In the genomic region with DNA sequence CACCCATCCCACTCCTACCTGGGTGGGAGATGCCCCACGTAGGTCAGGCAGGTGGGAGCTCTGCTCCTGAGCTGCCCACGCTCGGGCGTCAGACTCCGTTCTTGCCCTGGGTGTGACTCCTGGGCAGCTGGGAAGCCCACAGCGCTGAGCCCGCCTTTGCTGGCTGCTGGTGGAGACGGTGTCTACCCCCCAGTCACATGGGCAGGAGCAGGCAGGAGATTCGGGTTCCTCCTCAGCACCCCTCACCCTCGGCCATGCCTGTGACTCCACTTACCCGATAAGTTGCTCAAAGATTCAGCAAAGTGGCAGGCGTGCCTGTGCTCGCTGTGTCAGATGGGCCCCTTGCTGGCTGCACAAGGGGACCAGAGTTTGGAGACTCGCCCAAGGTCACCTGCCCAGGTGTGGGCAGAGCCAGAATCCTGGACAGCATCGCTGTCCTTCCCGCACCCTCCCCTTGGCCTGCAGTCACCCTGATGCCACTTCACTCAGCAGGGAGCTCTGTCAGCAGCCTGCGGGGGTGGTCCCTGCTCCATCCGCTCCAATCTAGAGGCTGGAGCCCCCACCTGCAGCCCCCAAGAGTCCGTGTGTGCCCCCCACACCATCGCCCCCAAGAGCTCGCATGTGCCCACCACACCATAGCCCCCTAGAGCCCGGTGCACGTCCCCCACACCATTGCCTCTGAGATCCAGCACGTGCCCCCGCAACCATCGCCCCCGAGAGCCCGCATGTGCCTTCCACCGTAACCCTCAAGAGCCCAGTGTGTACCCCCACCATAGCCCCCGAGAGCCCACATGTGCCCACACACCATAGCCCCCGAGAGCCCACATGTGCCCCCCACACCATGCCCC, we compare ENCODE assay signal across 21 cellular contexts. TPM values are rescaled to one million over a fixed set of nuclear protein-coding genes. Genes with fewer than 3 reads are reported as not detected.
DNase-seq lines count a peak whose midpoint lies in the region; ATAC-seq and TF ChIP-seq lines count a peak whose summit lies in the region.
"Had no signal": no experiment of that assay in that cellular context is flagged by ENCODE, and none has a peak within 500 bp of the region (broad histone marks: within the 10 kb centered on the region; RNA-seq: fewer than 3 reads in every experiment).

No MANE protein-coding gene starts in this region.

- no peak for ATAC-seq in GM21825 (IDR thresholded peaks at IDR 0.05; ENCODE audit: unreplicated experiment)

- no peak overlapping the region for H3K27ac ChIP-seq in mesenchymal stem cell (ENCODE audit: low read length, poor library complexity, severe bottlenecking)
- H3K27ac ChIP-seq: GM23248, RWPE1 had no signal

- no peak overlapping the region for H2BK120ac ChIP-seq in mesenchymal stem cell (ENCODE audit: low read depth, low read length)

- H3K36me3 ChIP-seq in mesenchymal stem cell (ENCODE audit: control insufficient read depth in 1 of 2, insufficient read depth in 2 of 2, low read depth in 1 of 2, low read length in 2 of 2) = no peaks in the 10 kb centered on the region
- H3K36me3 ChIP-seq: BE2C had no signal

- H3K4me3 ChIP-seq in mesenchymal stem cell (ENCODE audit: insufficient read depth in 1 of 2, low read depth in 1 of 2, low read length in 2 of 2) = no peak overlapping the region
- H3K4me3 ChIP-seq: GM23248 had no signal

- DNase-seq in activated CD8-positive, alpha-beta memory T cell treated with anti-CD3 and anti-CD28 coated beads for 24 hours = peak; percentile 40
- DNase-seq in activated CD8-positive, alpha-beta memory T cell treated with anti-CD3 and anti-CD28 coated beads, Interleukin-2, amount 50 U/mL, for 4 hours = no peak
- DNase-seq in chondrocyte (ENCODE audit: low spot score) (peak; percentile 90), mesenchymal stem cell (no peak), type B pancreatic cell (ENCODE audit: extremely low spot score, unreplicated experiment) (peak; percentile 62), retina (no peak), putamen (ENCODE audit: low spot score) (no peak)
- DNase-seq: 8988T; BE2C; Calu3; CD4-positive, alpha-beta T cell; GM23248; KBM-7; MV-4-11; NCI-H1417 treated with DMSO at 0.1 percent for 48 hours; NCI-H1930; NCI-H2171; NCI-H446 treated with DMSO at 0.1 percent for 48 hours; OCI-M1 had no signal

- H3K27ac Mint-ChIP-seq in chondrocyte (ENCODE audit: unreplicated experiment) = no peak overlapping the region
- no peak overlapping the region for H3K27ac Mint-ChIP-seq in type B pancreatic cell
- H3K27ac Mint-ChIP-seq: CD4-positive, alpha-beta T cell had no signal

- H3K9me3 ChIP-seq in mesenchymal stem cell (ENCODE audit: control insufficient read depth, low read length) = no peaks in the 10 kb centered on the region
- H3K9me3 ChIP-seq: BE2C had no signal

- no peak overlapping the region for H3K23ac ChIP-seq in mesenchymal stem cell (ENCODE audit: low read length in 2 of 2)

- H3K4ac ChIP-seq in mesenchymal stem cell (ENCODE audit: low read depth in 1 of 2, low read length in 2 of 2) = no peak overlapping the region

- peaks cover 11% of the 10 kb centered on the region for H3K4me1 ChIP-seq in mesenchymal stem cell (ENCODE audit: control insufficient read depth, insufficient read depth, low read depth, low read length)
- H3K4me1 ChIP-seq: BE2C had no signal

- H3K27me3 Mint-ChIP-seq in chondrocyte (ENCODE audit: low read depth) (peaks cover 3% of the 10 kb centered on the region), type B pancreatic cell (no peaks in the 10 kb centered on the region)

- H2AK5ac ChIP-seq in mesenchymal stem cell (ENCODE audit: low read length, severe bottlenecking) = no peak overlapping the region

- H2BK15ac ChIP-seq in mesenchymal stem cell (ENCODE audit: low read depth, poor library complexity, severe bottlenecking) = no peak overlapping the region

- H3K36me3 Mint-ChIP-seq in chondrocyte (ENCODE audit: low read depth) (no peaks in the 10 kb centered on the region), type B pancreatic cell (no peaks in the 10 kb centered on the region)

- H3K9ac ChIP-seq in mesenchymal stem cell (ENCODE audit: low read length) = no peak overlapping the region
- H3K9ac ChIP-seq: GM23248 had no signal

- peak overlapping the region; percentile 23 for H4K91ac ChIP-seq in mesenchymal stem cell (ENCODE audit: low read length)

- H3K4me1 Mint-ChIP-seq in chondrocyte (ENCODE audit: low read depth) = peaks cover 4% of the 10 kb centered on the region
- no peaks in the 10 kb centered on the region for H3K4me1 Mint-ChIP-seq in type B pancreatic cell (ENCODE audit: unreplicated experiment)

- H3K4me2 ChIP-seq in mesenchymal stem cell (ENCODE audit: low read length, poor library complexity, severe bottlenecking) = peak overlapping the region; percentile 21

- H2BK5ac ChIP-seq in mesenchymal stem cell (ENCODE audit: low read depth, low read length, poor library complexity, severe bottlenecking) = no peak overlapping the region

- no peak overlapping the region for H2BK12ac ChIP-seq in mesenchymal stem cell (ENCODE audit: low read length in 2 of 2)

- peaks cover 12 to 54% of the 10 kb centered on the region in 2 experiments for H3K27me3 ChIP-seq in mesenchymal stem cell (ENCODE audit: control insufficient read depth in 1 of 2, insufficient read depth in 1 of 2, low read length in 2 of 2)
- H3K27me3 ChIP-seq: BE2C had no signal

- no peak overlapping the region for H4K8ac ChIP-seq in mesenchymal stem cell (ENCODE audit: low read length)

- WGBS in mesenchymal stem cell = 91% methylated on average over 29 of the region's 31 CpGs

- peaks cover 4% of the 10 kb centered on the region for H3K9me3 Mint-ChIP-seq in chondrocyte (ENCODE audit: low read depth)
- no peaks in the 10 kb centered on the region for H3K9me3 Mint-ChIP-seq in type B pancreatic cell
- H3K9me3 Mint-ChIP-seq: CD4-positive, alpha-beta T cell had no signal

- H3K79me1 ChIP-seq in mesenchymal stem cell (replicated peaks; ENCODE audit: low read length, poor library complexity, severe bottlenecking) = no peaks in the 10 kb centered on the region

- no peak for TF ChIP-seq CTCF in chondrocyte (IDR thresholded peaks at IDR 0.05)
- TF ChIP-seq CTCF in type B pancreatic cell (conservative IDR thresholded peaks at IDR 0.05) = no peak

- H2AFZ ChIP-seq in mesenchymal stem cell (ENCODE audit: low read depth, low read length) = no peak overlapping the region
- H2AFZ ChIP-seq: GM23248 had no signal

- H3K4me3 Mint-ChIP-seq in chondrocyte (ENCODE audit: unreplicated experiment) (no peak overlapping the region), type B pancreatic cell (no peak overlapping the region)
- H3K4me3 Mint-ChIP-seq: CD4-positive, alpha-beta T cell had no signal

- H3K14ac ChIP-seq in mesenchymal stem cell (ENCODE audit: low read length in 2 of 2) = peak overlapping the region in 1 of 2 experiments; percentile 11

- no peak overlapping the region for H3K18ac ChIP-seq in mesenchymal stem cell (ENCODE audit: low read depth in 1 of 2, low read length in 2 of 2)

RNA-seq across cellular contexts. Expression of a gene that starts 4.2 kb away (rescaled TPM):
- total RNA-seq in chondrocyte (0.60 TPM in 1 of 3 replicates, not detected in the others), type B pancreatic cell (ENCODE audit: low replicate concordance) (not detected in 2 replicates)
- not detected for polyA plus RNA-seq in mesenchymal stem cell (2013, experiment 1 of 2)
- not detected for polyA plus RNA-seq in mesenchymal stem cell (2013, experiment 2 of 2)
- total RNA-seq: Calu3; CD4-positive, alpha-beta T cell; GM23248 had no signal
- polyA plus RNA-seq: GM23248 had no signal

RNA-seq across cellular contexts. Expression of a gene that starts 20.5 kb away (rescaled TPM):
- total RNA-seq in chondrocyte (0.50 TPM in 1 of 3 replicates, not detected in the others), type B pancreatic cell (ENCODE audit: low replicate concordance) (not detected in 2 replicates)
- polyA plus RNA-seq in mesenchymal stem cell (2013, experiment 1 of 2) = not detected
- not detected for polyA plus RNA-seq in mesenchymal stem cell (2013, experiment 2 of 2)
- total RNA-seq: Calu3; CD4-positive, alpha-beta T cell; GM23248 had no signal
- polyA plus RNA-seq: GM23248 had no signal

RNA-seq across cellular contexts. Expression of a gene that starts 25.0 kb away (rescaled TPM):
- total RNA-seq in chondrocyte (22.7 to 24.6 TPM (median 24.4 TPM) in 3 replicates), type B pancreatic cell (ENCODE audit: low replicate concordance) (50.0 and 55.2 TPM in 2 replicates)
- 75.7 TPM for polyA plus RNA-seq in mesenchymal stem cell (2013, experiment 1 of 2)
- 66.5 TPM for polyA plus RNA-seq in mesenchymal stem cell (2013, experiment 2 of 2)

RNA-seq across cellular contexts. Expression of a gene that starts 36.1 kb away (rescaled TPM):
- total RNA-seq in chondrocyte (not detected in 3 replicates), type B pancreatic cell (ENCODE audit: low replicate concordance) (not detected in 2 replicates)
- polyA plus RNA-seq in mesenchymal stem cell (2013, experiment 1 of 2) = not detected
- not detected for polyA plus RNA-seq in mesenchymal stem cell (2013, experiment 2 of 2)
- total RNA-seq: CD4-positive, alpha-beta T cell; GM23248 had no signal
- polyA plus RNA-seq: GM23248 had no signal

RNA-seq across cellular contexts. Expression of a gene that starts 45.9 kb away (rescaled TPM):
- 9.1 to 19.6 TPM (median 19.5 TPM) in 3 replicates for total RNA-seq in chondrocyte
- polyA plus RNA-seq in mesenchymal stem cell (2013, experiment 1 of 2) = 6.6 TPM
- 6.3 TPM for polyA plus RNA-seq in mesenchymal stem cell (2013, experiment 2 of 2)
- 22.7 and 24.2 TPM in 2 replicates for total RNA-seq in type B pancreatic cell (ENCODE audit: low replicate concordance)

Comparison
In these comparisons a context has a peak if more than half of its experiments do, and no peak if none do; other contexts are left out.
1. DNase-seq: peak in activated CD8-positive, alpha-beta memory T cell treated with anti-CD3 and anti-CD28 coated beads for 24 hours (single experiment), chondrocyte (single experiment) and type B pancreatic cell (single experiment); none in activated CD8-positive, alpha-beta memory T cell treated with anti-CD3 and anti-CD28 coated beads, Interleukin-2, amount 50 U/mL, for 4 hours (single experiment), mesenchymal stem cell (single experiment), retina (single experiment) and putamen (single experiment).